1 cellular context compared by ENCODE assay signal in genomic region chr20:664576-664975, GRCh38.
TF ChIP-seq lines count a peak whose summit lies in the region.

No MANE protein-coding gene starts in this region.

TF ChIP-seq in H1, 55 proteins besides CTCF, POLR2A, EP300 and RAD21:
- TF ChIP-seq SAP30 (IDR thresholded peaks at IDR 0.05; ENCODE audit: insufficient read depth, insufficient replicate concordance, low read length) (no peak), CBX5 (IDR thresholded peaks at IDR 0.05; ENCODE audit: low read depth, low read length) (no peak), POLR2AphosphoS5 (IDR thresholded peaks at IDR 0.05; ENCODE audit: low read depth, low read length) (no peak), CTBP2 (IDR thresholded peaks at IDR 0.05; ENCODE audit: borderline replicate concordance, insufficient read depth, insufficient read length, low read length) (no peak), RNF2 (IDR thresholded peaks at IDR 0.05; ENCODE audit: borderline replicate concordance, low read depth, low read length, missing control alignments, poor library complexity, severe bottlenecking) (no peak), EZH2 (IDR thresholded peaks at IDR 0.05; ENCODE audit: low read depth, low read length, severe bottlenecking) (no peak), MAFK (IDR thresholded peaks at IDR 0.05; ENCODE audit: low read depth, low read length) (no peak), HDAC6 (IDR thresholded peaks at IDR 0.05; ENCODE audit: low read depth, low read length) (no peak), POU5F1 (IDR thresholded peaks at IDR 0.05; ENCODE audit: low read depth, low read length) (no peak), PHF8 (conservative IDR thresholded peaks at IDR 0.05; ENCODE audit: low read depth, low read length) (no peak), CHD2 (IDR thresholded peaks at IDR 0.05; ENCODE audit: low read length) (no peak), TBP (IDR thresholded peaks at IDR 0.05; ENCODE audit: low read depth, low read length) (no peak), GABPA (IDR thresholded peaks at IDR 0.05; ENCODE audit: borderline replicate concordance, insufficient read depth, low read length) (no peak)
- TF ChIP-seq, protein P1, sequence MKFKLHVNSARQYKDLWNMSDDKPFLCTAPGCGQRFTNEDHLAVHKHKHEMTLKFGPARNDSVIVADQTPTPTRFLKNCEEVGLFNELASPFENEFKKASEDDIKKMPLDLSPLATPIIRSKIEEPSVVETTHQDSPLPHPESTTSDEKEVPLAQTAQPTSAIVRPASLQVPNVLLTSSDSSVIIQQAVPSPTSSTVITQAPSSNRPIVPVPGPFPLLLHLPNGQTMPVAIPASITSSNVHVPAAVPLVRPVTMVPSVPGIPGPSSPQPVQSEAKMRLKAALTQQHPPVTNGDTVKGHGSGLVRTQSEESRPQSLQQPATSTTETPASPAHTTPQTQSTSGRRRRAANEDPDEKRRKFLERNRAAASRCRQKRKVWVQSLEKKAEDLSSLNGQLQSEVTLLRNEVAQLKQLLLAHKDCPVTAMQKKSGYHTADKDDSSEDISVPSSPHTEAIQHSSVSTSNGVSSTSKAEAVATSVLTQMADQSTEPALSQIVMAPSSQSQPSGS (IDR thresholded peaks at IDR 0.05; ENCODE audit: low read length) = no peak
TF ChIP-seq in H1: peak in this region for 0.
